ENCODE assay signal across 18 cellular contexts in the genomic region with DNA sequence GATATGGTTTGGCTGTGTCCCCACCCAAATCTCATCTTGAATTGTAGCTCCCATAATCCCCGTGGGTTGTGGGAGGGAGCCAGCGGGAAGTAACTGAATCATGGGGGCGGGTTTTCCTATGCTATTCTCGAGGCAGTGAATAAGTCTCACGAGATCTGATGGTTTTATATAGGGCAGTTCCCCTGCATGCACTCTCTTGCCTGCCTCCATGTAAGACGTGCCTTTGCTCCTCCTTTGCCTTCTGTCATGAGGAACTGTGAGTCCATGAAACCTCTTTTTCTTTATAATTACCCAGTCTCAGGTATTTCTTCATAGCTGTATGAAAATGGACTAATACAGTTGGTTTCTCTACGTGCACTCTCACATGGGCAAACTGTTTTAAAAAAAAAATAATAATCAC.
DNase-seq lines count a peak whose midpoint lies in the region; ATAC-seq and TF ChIP-seq lines count a peak whose summit lies in the region.
"Had no signal": no experiment of that assay in that cellular context is flagged by ENCODE, and none has a peak within 500 bp of the region (broad histone marks: within the 10 kb centered on the region; RNA-seq: fewer than 3 reads in every experiment).

No MANE protein-coding gene starts in this region.

- ATAC-seq in activated T-cell treated with anti-CD3 and anti-CD28 coated beads, Interleukin-2, amount 50 U/mL, for 72 hours (replicated peaks in 1 of 2), result no peak
- ATAC-seq: A549; CD8-positive, alpha-beta T cell had no signal

- no peak overlapping the region for H3K4me3 ChIP-seq in hepatocyte
- H3K4me3 ChIP-seq: A549; BLaER1 treated with 17β-estradiol and CSF1 and Interleukin-3, amounts not matched to agents 10 nM and 100 nM had no signal

- 95% methylated on average over 7 of the region's 7 CpGs for WGBS in hepatocyte (ENCODE audit: low lambda C conversion rate, missing lambda C conversion rate)

- no peaks in the 10 kb centered on the region for H4K20me1 ChIP-seq in hepatocyte (ENCODE audit: insufficient read depth, poor library complexity, severe bottlenecking)
- H4K20me1 ChIP-seq: BLaER1 treated with 17β-estradiol and CSF1 and Interleukin-3, amounts not matched to agents 10 nM and 100 nM had no signal

- H3K79me2 ChIP-seq in hepatocyte, result no peaks in the 10 kb centered on the region

- H3K36me3 ChIP-seq in hepatocyte (replicated peaks; ENCODE audit: insufficient read depth, low read depth), result no peaks in the 10 kb centered on the region

- H3K4me3 Mint-ChIP-seq in activated T-cell treated with anti-CD3 and anti-CD28 coated beads, Interleukin-2, amount 50 U/mL, for 72 hours, result no peak overlapping the region
- no peak overlapping the region for H3K4me3 Mint-ChIP-seq in osteocyte (ENCODE audit: unreplicated experiment)
- H3K4me3 Mint-ChIP-seq: B cell; CD4-positive, alpha-beta T cell; CD8-positive, alpha-beta T cell had no signal

- H3K4me1 ChIP-seq in hepatocyte (ENCODE audit: insufficient read depth), result peaks cover 6% of the 10 kb centered on the region
- H3K4me1 ChIP-seq: A549; BLaER1 treated with 17β-estradiol and CSF1 and Interleukin-3, amounts not matched to agents 10 nM and 100 nM; Caco-2 had no signal

- H3K27ac ChIP-seq in hepatocyte, result peak overlapping the region; percentile 52
- H3K27ac ChIP-seq: 22Rv1; A549; BLaER1 treated with 17β-estradiol and CSF1 and Interleukin-3, amounts not matched to agents 10 nM and 100 nM; C4-2B had no signal

- H3K36me3 Mint-ChIP-seq in activated T-cell treated with anti-CD3 and anti-CD28 coated beads, Interleukin-2, amount 50 U/mL, for 72 hours (ENCODE audit: insufficient read depth in 2 of 2), result peaks cover 2 to 3% of the 10 kb centered on the region in 2 donors
- peaks cover 2% of the 10 kb centered on the region for H3K36me3 Mint-ChIP-seq in osteocyte (ENCODE audit: unreplicated experiment)
- H3K36me3 Mint-ChIP-seq: CD8-positive, alpha-beta T cell had no signal

- peaks cover 28% of the 10 kb centered on the region for H3K27me3 Mint-ChIP-seq in activated T-cell treated with anti-CD3 and anti-CD28 coated beads, Interleukin-2, amount 50 U/mL, for 72 hours (ENCODE audit: low read depth)
- H3K27me3 Mint-ChIP-seq in osteocyte (ENCODE audit: unreplicated experiment), result peaks cover 10% of the 10 kb centered on the region

- peak overlapping the region; percentile 8 for H3K27ac Mint-ChIP-seq in activated T-cell treated with anti-CD3 and anti-CD28 coated beads, Interleukin-2, amount 50 U/mL, for 72 hours
- H3K27ac Mint-ChIP-seq in osteocyte (ENCODE audit: unreplicated experiment), result no peak overlapping the region
- H3K27ac Mint-ChIP-seq: B cell; CD4-positive, alpha-beta T cell; CD8-positive, alpha-beta T cell had no signal

- DNase-seq in activated T-cell treated with anti-CD3 and anti-CD28 coated beads, Interleukin-2, amount 50 U/mL, for 72 hours, result no peak
- DNase-seq in activated T-cell treated with anti-CD3 and anti-CD28 coated beads, Interleukin-2, amount 50 U/mL, for 48 hours, result no peak
- DNase-seq in SK-MEL-5 (ENCODE audit: low read depth, low spot score), result peak; percentile 11
- DNase-seq in hepatocyte (ENCODE audit: low spot score), result no peak
- DNase-seq in osteocyte (ENCODE audit: extremely low spot score, unreplicated experiment), result no peak
- no peak for DNase-seq in HuH-7.5 (ENCODE audit: low spot score)
- DNase-seq: AML-193; Caco-2; Calu3; CD4-positive, alpha-beta T cell; CD8-positive, alpha-beta T cell; DMS79 treated with DMSO at 0.1 percent for 48 hours; GF-D8 had no signal

- in situ Hi-C loops in SK-MEL-5 (cut with HindIII; ENCODE audit: low pct_unique_long_range_greater_than_20kb, low sequenced_read_pairs), result no loop called here

- peaks cover 0 to 2% of the 10 kb centered on the region in 2 donors for H3K9me3 Mint-ChIP-seq in activated T-cell treated with anti-CD3 and anti-CD28 coated beads, Interleukin-2, amount 50 U/mL, for 72 hours
- peaks cover 18% of the 10 kb centered on the region for H3K9me3 Mint-ChIP-seq in osteocyte (ENCODE audit: unreplicated experiment)
- H3K9me3 Mint-ChIP-seq: CD4-positive, alpha-beta T cell; CD8-positive, alpha-beta T cell had no signal

- H3K27me3 ChIP-seq in hepatocyte, result no peaks in the 10 kb centered on the region
- H3K27me3 ChIP-seq: BLaER1 treated with 17β-estradiol and CSF1 and Interleukin-3, amounts not matched to agents 10 nM and 100 nM had no signal

- H3K9me2 ChIP-seq in hepatocyte (replicated peaks; ENCODE audit: insufficient read depth), result no peaks in the 10 kb centered on the region

- H2AFZ ChIP-seq in hepatocyte, result no peak overlapping the region

- no peaks in the 10 kb centered on the region for H3K9me3 ChIP-seq in hepatocyte (ENCODE audit: low read depth)

- no peak for TF ChIP-seq CTCF in hepatocyte (IDR thresholded peaks at IDR 0.05; ENCODE audit: poor library complexity)
- TF ChIP-seq CTCF in osteocyte (IDR thresholded peaks at IDR 0.05), result no peak

- H3K4me2 ChIP-seq in hepatocyte, result no peak overlapping the region
- H3K4me2 ChIP-seq: A549; BLaER1 treated with 17β-estradiol and CSF1 and Interleukin-3, amounts not matched to agents 10 nM and 100 nM had no signal

- no peaks in the 10 kb centered on the region for H3K4me1 Mint-ChIP-seq in activated T-cell treated with anti-CD3 and anti-CD28 coated beads, Interleukin-2, amount 50 U/mL, for 72 hours (ENCODE audit: low read depth)
- no peaks in the 10 kb centered on the region for H3K4me1 Mint-ChIP-seq in osteocyte (ENCODE audit: unreplicated experiment)
- H3K4me1 Mint-ChIP-seq: B cell had no signal
